4 cellular contexts compared by ENCODE assay signal in genomic region chr20:877814-878213, GRCh38. TPM values are rescaled to one million over a fixed set of nuclear protein-coding genes. Genes with fewer than 3 reads are reported as not detected.
"Had no signal": no experiment of that assay in that cellular context is flagged by ENCODE, and none has a peak within 500 bp of the region (broad histone marks: within the 10 kb centered on the region; RNA-seq: fewer than 3 reads in every experiment).

No MANE protein-coding gene starts in this region.

- ATAC-seq: GM12878 had no signal

- DNase-seq: GDM1, GF-D8 had no signal

- H3K4me3 ChIP-seq: GM12878 had no signal

RNA-seq across cellular contexts. Expression of gene ANGPT4, which starts 38.3 kb away (rescaled TPM):
- total RNA-seq: G401, GM12878 had no signal
